Comparison of ENCODE assay signal across 19 cellular contexts in genomic region chr2:187976259-187976658, GRCh38.
A peak's percentile ranks its signal among the peaks of the same experiment; 100 is the strongest.
DNase-seq lines count a peak whose midpoint lies in the region; ATAC-seq, FAIRE-seq and TF ChIP-seq lines count a peak whose summit lies in the region.
"Had no signal": no experiment of that assay in that cellular context is flagged by ENCODE, and none has a peak within 500 bp of the region (broad histone marks: within the 10 kb centered on the region; RNA-seq: fewer than 3 reads in every experiment).

No MANE protein-coding gene starts in this region.

- H3K4me1 ChIP-seq in GM23338 (ENCODE audit: insufficient read depth) = peaks cover 20% of the 10 kb centered on the region
- no peaks in the 10 kb centered on the region for H3K4me1 ChIP-seq in keratinocyte (ENCODE audit: control insufficient read depth, extremely low read depth, insufficient read depth, low read length)
- H3K4me1 ChIP-seq in thyroid gland = no peaks in the 10 kb centered on the region
- H3K4me1 ChIP-seq: Peyer's patch had no signal

- H4K20me1 ChIP-seq in GM23338 (replicated peaks; ENCODE audit: insufficient read depth) (no peaks in the 10 kb centered on the region), keratinocyte (ENCODE audit: control insufficient read depth, extremely low read depth, insufficient read depth, low read length) (no peaks in the 10 kb centered on the region)

- H3K36me3 ChIP-seq in GM23338 (ENCODE audit: insufficient read depth) (no peaks in the 10 kb centered on the region), keratinocyte (ENCODE audit: control insufficient read depth in 2 of 2, extremely low read depth in 1 of 2, insufficient read depth in 2 of 2, low read length in 2 of 2) (no peaks in the 10 kb centered on the region), thyroid gland (no peaks in the 10 kb centered on the region)
- H3K36me3 ChIP-seq: Peyer's patch had no signal

- dilution Hi-C loops in keratinocyte (cut with MboI; ENCODE audit: extremely low pct_ligation_motif_present, low sequenced_read_pairs) = no loop called here

- H3K4me2 ChIP-seq in GM23338 (peak overlapping the region; percentile 19; the same call in 1 of the 2 replicates), keratinocyte (ENCODE audit: control insufficient read depth, extremely low read depth, insufficient read depth, low read depth, low read length) (no peak overlapping the region)

- H3K4me3 Mint-ChIP-seq in GM23338 = no peak overlapping the region
- H3K4me3 Mint-ChIP-seq: B cell; CD4-positive, alpha-beta T cell had no signal

- no peak for TF ChIP-seq CTCF in GM23338 (conservative IDR thresholded peaks at IDR 0.05; ENCODE audit: low read depth in 2 of 2)
- TF ChIP-seq CTCF in keratinocyte (optimal IDR thresholded peaks at IDR 0.05 in 1 of 3, IDR thresholded peaks at IDR 0.05 in 1 of 3, conservative IDR thresholded peaks at IDR 0.05 in 1 of 3; ENCODE audit: extremely low read depth in 1 of 3, insufficient read depth in 2 of 3, low read length in 3 of 3) = no peak
- TF ChIP-seq CTCF in thyroid gland (IDR thresholded peaks at IDR 0.05) = no peak

- H3K27me3 ChIP-seq in GM23338 (ENCODE audit: insufficient read depth) (no peaks in the 10 kb centered on the region), keratinocyte (ENCODE audit: control insufficient read depth, extremely low read depth, insufficient read depth, low read length) (no peaks in the 10 kb centered on the region), thyroid gland (no peaks in the 10 kb centered on the region)
- H3K27me3 ChIP-seq: Peyer's patch had no signal

- H3F3A ChIP-seq in GM23338 (replicated peaks; ENCODE audit: low read depth) = no peaks in the 10 kb centered on the region

- no peaks in the 10 kb centered on the region for H3K36me3 Mint-ChIP-seq in GM23338 (ENCODE audit: low read depth)

- 78 to 84% methylated on average over 2 of the region's 2 CpGs for WGBS in thyroid gland, 2 donors

- H3K9ac ChIP-seq in keratinocyte (ENCODE audit: control insufficient read depth, extremely low read depth, insufficient read depth, low read length) = no peak overlapping the region

- H3K27me3 Mint-ChIP-seq in GM23338 (ENCODE audit: insufficient read depth, low read depth, poor library complexity) = no peaks in the 10 kb centered on the region
- H3K27me3 Mint-ChIP-seq: B cell; CD4-positive, alpha-beta T cell had no signal

- TF ChIP-seq POLR2A in thyroid gland (IDR thresholded peaks at IDR 0.05) = no peak

- intact Hi-C loops in thyroid gland (cut with DNase I) = no loop called here

- H3K4me1 Mint-ChIP-seq in GM23338 = peaks cover 27% of the 10 kb centered on the region
- H3K4me1 Mint-ChIP-seq: B cell had no signal

- FAIRE-seq in keratinocyte (lab: Jason Lieb, UNC) = peak; percentile 39

- H3K4me3 ChIP-seq in GM23338 (no peak overlapping the region), keratinocyte (ENCODE audit: control insufficient read depth in 2 of 3, extremely low read depth in 1 of 3, insufficient read depth in 2 of 3, low read depth in 1 of 3, low read length in 3 of 3) (no peak overlapping the region), thyroid gland (replicated peaks in 1 of 3) (no peak overlapping the region)
- H3K4me3 ChIP-seq: Peyer's patch had no signal

- peak overlapping the region; percentile 47 for H3K27ac ChIP-seq in GM23338 (ENCODE audit: low read depth)
- no peak overlapping the region for H3K27ac ChIP-seq in keratinocyte (ENCODE audit: control insufficient read depth, insufficient read depth, low read length)
- H3K27ac ChIP-seq in thyroid gland = no peak overlapping the region
- H3K27ac ChIP-seq: Peyer's patch had no signal

- peak overlapping the region; percentile 11; the same call in 1 of the 2 replicates for H3K27ac Mint-ChIP-seq in GM23338
- H3K27ac Mint-ChIP-seq: B cell; CD4-positive, alpha-beta T cell had no signal

- H3K9me2 ChIP-seq in GM23338 (ENCODE audit: insufficient read depth) = no peaks in the 10 kb centered on the region

- H3K9me3 ChIP-seq in keratinocyte (ENCODE audit: control insufficient read depth, low read depth, low read length) = no peaks in the 10 kb centered on the region
- H3K9me3 ChIP-seq in thyroid gland = no peaks in the 10 kb centered on the region
- H3K9me3 ChIP-seq: Peyer's patch had no signal

- no peaks in the 10 kb centered on the region for H3K9me3 Mint-ChIP-seq in GM23338
- H3K9me3 Mint-ChIP-seq: CD4-positive, alpha-beta T cell had no signal

- no peaks in the 10 kb centered on the region for H3K9me1 ChIP-seq in keratinocyte (ENCODE audit: control insufficient read depth, extremely low read depth, insufficient read depth, low read length)

- H3K79me2 ChIP-seq in GM23338 (replicated peaks; ENCODE audit: insufficient read depth) (no peaks in the 10 kb centered on the region), keratinocyte (ENCODE audit: control insufficient read depth, insufficient read depth, low read length) (no peaks in the 10 kb centered on the region)

- no peak for ATAC-seq in GM23338

- H2AFZ ChIP-seq in GM23338 = no peak overlapping the region
- H2AFZ ChIP-seq in keratinocyte (ENCODE audit: control insufficient read depth, low read length) = no peak overlapping the region

- peak; percentile 7 for DNase-seq in EH (ENCODE audit: low read depth)
- DNase-seq in GM23338 (ENCODE audit: low spot score) = no peak
- DNase-seq in SK-N-DZ (ENCODE audit: low spot score) = peak; percentile 68
- DNase-seq in keratinocyte (ENCODE audit: low read depth, low spot score) = no peak
- DNase-seq in NCI-H526 (lab: John Stamatoyannopoulos, UW) = no peak
- DNase-seq in activated CD8-positive, alpha-beta memory T cell treated with anti-CD3 and anti-CD28 coated beads for 24 hours = no peak
- no peak for DNase-seq in thyroid gland
- DNase-seq in H4 (ENCODE audit: low spot score) = no peak
- DNase-seq: ACHN; Calu3; CD4-positive, alpha-beta T cell; GF-D8; GOT3; NCI-H1048; NCI-H2227 treated with DMSO at 0.1 percent for 48 hours; NCI-H524 treated with DMSO at 0.1 percent for 48 hours; Peyer's patch; SHP77 treated with DMSO at 0.1 percent for 48 hours had no signal

TF ChIP-seq in GM23338, 12 proteins besides CTCF, POLR2A, EP300 and RAD21:
- no peak for TF ChIP-seq NANOG (IDR thresholded peaks at IDR 0.05; ENCODE audit: borderline replicate concordance)
- TF ChIP-seq JUNB (IDR thresholded peaks at IDR 0.05; ENCODE audit: unreplicated experiment) = no peak
- TF ChIP-seq ZNF462 (CRISPR knock-in tag; IDR thresholded peaks at IDR 0.05) = no peak

Comparison
In these comparisons a context has a peak if more than half of its experiments do, and no peak if none do; other contexts are left out.
1. DNase-seq: peak in EH (single experiment) and SK-N-DZ (single experiment); none in GM23338 (single experiment), keratinocyte (single experiment), NCI-H526 (0 of 2), activated CD8-positive, alpha-beta memory T cell treated with anti-CD3 and anti-CD28 coated beads for 24 hours (single experiment), thyroid gland (0 of 2) and H4 (single experiment).